ENCODE assay signal across 8 cellular contexts in genomic region chr12:48119834-48120195, GRCh38. TPM values are rescaled to one million over a fixed set of nuclear protein-coding genes. Genes with fewer than 3 reads are reported as not detected.
A peak's percentile ranks its signal among the peaks of the same experiment; 100 is the strongest.
DNase-seq lines count a peak whose midpoint lies in the region; ATAC-seq and TF ChIP-seq lines count a peak whose summit lies in the region.

No MANE protein-coding gene starts in this region.

- peaks cover 2 to 4% of the 10 kb centered on the region in 2 donors for H3K27me3 Mint-ChIP-seq in CD4-positive, alpha-beta memory T cell
- peaks cover 7% of the 10 kb centered on the region for H3K27me3 Mint-ChIP-seq in neural crest cell (ENCODE audit: low read depth)

- H3K36me3 Mint-ChIP-seq in CD4-positive, alpha-beta memory T cell = peaks cover 8 to 12% of the 10 kb centered on the region in 2 donors
- peaks cover 6% of the 10 kb centered on the region for H3K36me3 Mint-ChIP-seq in neural crest cell (ENCODE audit: low read depth)

- peak overlapping the region; percentile 91 to 100 (median 98) for H3K4me3 Mint-ChIP-seq in CD4-positive, alpha-beta memory T cell
- H3K4me3 Mint-ChIP-seq in neural crest cell = peak overlapping the region; percentile 99

- ATAC-seq in HG02884 (IDR thresholded peaks at IDR 0.05; ENCODE audit: unreplicated experiment) (no peak), GM21515 (IDR thresholded peaks at IDR 0.05; ENCODE audit: unreplicated experiment) (no peak)

- H3K4me3 ChIP-seq in CD4-positive, alpha-beta memory T cell (ENCODE audit: low read length in 2 of 2) = peak overlapping the region in 1 of 2 donors; percentile 56
- H3K4me3 ChIP-seq in Loucy (ENCODE audit: low read length, poor library complexity, severe bottlenecking) = peak overlapping the region; percentile 84
- H3K4me3 ChIP-seq in effector memory CD4-positive, alpha-beta T cell (ENCODE audit: insufficient read depth, low read depth, low read length, poor library complexity, severe bottlenecking) = peak overlapping the region; percentile 69

- H3K9ac ChIP-seq in Loucy (ENCODE audit: low read depth, low read length, poor library complexity, severe bottlenecking) = peak overlapping the region; percentile 39

- H3K4me2 ChIP-seq in Loucy (ENCODE audit: low read depth, low read length, poor library complexity, severe bottlenecking) = peak overlapping the region; percentile 71

- H3K9me3 ChIP-seq in CD4-positive, alpha-beta memory T cell (ENCODE audit: control insufficient read depth in 1 of 2, low read length in 2 of 2) = no peaks in the 10 kb centered on the region
- H3K9me3 ChIP-seq in Loucy (ENCODE audit: insufficient read depth, low read depth, low read length) = no peaks in the 10 kb centered on the region
- no peaks in the 10 kb centered on the region for H3K9me3 ChIP-seq in effector memory CD4-positive, alpha-beta T cell (ENCODE audit: control insufficient read depth, low read length)

- no peaks in the 10 kb centered on the region for H3K9me2 ChIP-seq in Loucy (replicated peaks; ENCODE audit: low read depth, low read length)

- H3K27me3 ChIP-seq in CD4-positive, alpha-beta memory T cell (ENCODE audit: insufficient read depth, low read length) = no peaks in the 10 kb centered on the region
- H3K27me3 ChIP-seq in Loucy (ENCODE audit: insufficient read depth, low read length, poor library complexity, severe bottlenecking) = peaks cover 6% of the 10 kb centered on the region
- no peaks in the 10 kb centered on the region for H3K27me3 ChIP-seq in effector memory CD4-positive, alpha-beta T cell (replicated peaks; ENCODE audit: control insufficient read depth, insufficient read depth, low read length, poor library complexity, severe bottlenecking)

- H3K9me3 Mint-ChIP-seq in CD4-positive, alpha-beta memory T cell = no peaks in the 10 kb centered on the region
- no peaks in the 10 kb centered on the region for H3K9me3 Mint-ChIP-seq in neural crest cell

- POLR2A ChIA-PET in CD4-positive, alpha-beta memory T cell (lab: Charles Lee; ENCODE audit: partially characterized antibody) = interaction anchor here (1.1 to 2.6 kb wide), 3 partner anchors 13 to 37 kb away, joined by 3 to 28 read pairs (median 14); partner anchors contain the start of genes ASB8 and SENP1

- H3F3A ChIP-seq in Loucy (ENCODE audit: low read depth) = no peaks in the 10 kb centered on the region

- intact Hi-C loops in CD4-positive, alpha-beta memory T cell (cut with micrococcal nuclease) = loop anchor here (1.0 kb wide), 1 partner anchor 14 kb away; the partner anchor contains the start of gene SENP1

- 0 out of 2 replicates have a peak overlapping the region, but pooled peaks have one; percentile 85 for H2AFZ ChIP-seq in Loucy (ENCODE audit: low read length)

- H3K27ac ChIP-seq in CD4-positive, alpha-beta memory T cell (ENCODE audit: low read depth, low read length) = no peak overlapping the region
- H3K27ac ChIP-seq in effector memory CD4-positive, alpha-beta T cell (ENCODE audit: insufficient read depth, low read length, poor library complexity, severe bottlenecking) = no peak overlapping the region

- H3K36me3 ChIP-seq in CD4-positive, alpha-beta memory T cell (ENCODE audit: insufficient read depth, low read length) = no peaks in the 10 kb centered on the region
- H3K36me3 ChIP-seq in Loucy (ENCODE audit: insufficient read depth, low read length) = no peaks in the 10 kb centered on the region
- no peaks in the 10 kb centered on the region for H3K36me3 ChIP-seq in effector memory CD4-positive, alpha-beta T cell (ENCODE audit: control insufficient read depth, insufficient read depth, low read length)

- CTCF ChIA-PET in CD4-positive, alpha-beta memory T cell (lab: Charles Lee; ENCODE audit: partially characterized antibody) = interaction anchor here (0.6 to 1.5 kb wide), 4 partner anchors 34 to 69 kb away, joined by 3 to 5 read pairs (median 4); partner anchors contain the start of genes ASB8 and CCDC184

- peak overlapping the region in 5 of 7 donors; percentile 56 to 98 (median 95) for H3K27ac Mint-ChIP-seq in CD4-positive, alpha-beta memory T cell
- no peak overlapping the region for H3K27ac Mint-ChIP-seq in neural crest cell (ENCODE audit: unreplicated experiment)

- no peak for DNase-seq in CD4-positive, alpha-beta memory T cell
- DNase-seq in effector memory CD4-positive, alpha-beta T cell = no peak
- DNase-seq in neural crest cell (ENCODE audit: low read depth, low spot score) (no peak), COLO668 (lab: John Stamatoyannopoulos, UW; ENCODE audit: unreplicated experiment) (no peak), epidermal melanocyte (ENCODE audit: insufficient read length, low spot score) (no peak)

- H4K20me1 ChIP-seq in Loucy (ENCODE audit: insufficient read depth, low read length, poor library complexity, severe bottlenecking) = no peaks in the 10 kb centered on the region

- peaks cover 18 to 28% (median 18%) of the 10 kb centered on the region in 4 donors for H3K4me1 Mint-ChIP-seq in CD4-positive, alpha-beta memory T cell
- peaks cover 53% of the 10 kb centered on the region for H3K4me1 Mint-ChIP-seq in neural crest cell

- TF ChIP-seq CTCF in Loucy (conservative IDR thresholded peaks at IDR 0.05; ENCODE audit: low read length) = no peak
- no peak for TF ChIP-seq CTCF in neural crest cell (conservative IDR thresholded peaks at IDR 0.05)

- H3K4me1 ChIP-seq in CD4-positive, alpha-beta memory T cell (ENCODE audit: insufficient read depth, low read length) = peaks cover 15% of the 10 kb centered on the region
- H3K4me1 ChIP-seq in Loucy (ENCODE audit: insufficient read depth, low read length, poor library complexity, severe bottlenecking) = no peaks in the 10 kb centered on the region
- H3K4me1 ChIP-seq in effector memory CD4-positive, alpha-beta T cell (ENCODE audit: control insufficient read depth, insufficient read depth, low read length, poor library complexity, severe bottlenecking) = peaks cover 5% of the 10 kb centered on the region

- H3K79me2 ChIP-seq in Loucy (ENCODE audit: insufficient read depth, low read length) = no peaks in the 10 kb centered on the region

RNA-seq across cellular contexts. Expression of gene PFKM, which starts 0.7 kb away (rescaled TPM):
- total RNA-seq in CD4-positive, alpha-beta memory T cell = 10 to 100 TPM; 13.6 to 14.6 TPM
- polyA plus RNA-seq in CD4-positive, alpha-beta memory T cell = 1 to 10 TPM; 7.8 to 8.3 TPM
- 129 and 132 TPM in 2 replicates for total RNA-seq in neural crest cell

RNA-seq across cellular contexts. Expression of gene SENP1, which starts 13.9 kb away (rescaled TPM):
- total RNA-seq in CD4-positive, alpha-beta memory T cell = 10 to 100 TPM; 28.7 to 35.1 TPM
- 1 to 10 TPM; 6.1 to 10.0 TPM for polyA plus RNA-seq in CD4-positive, alpha-beta memory T cell
- total RNA-seq in neural crest cell = 44.0 and 46.9 TPM in 2 replicates

RNA-seq across cellular contexts. Expression of gene ASB8, which starts 37.5 kb away (rescaled TPM):
- total RNA-seq in CD4-positive, alpha-beta memory T cell = 10 to 100 TPM; 61.0 to 64.6 TPM
- 10 to 100 TPM; 63.1 to 64.1 TPM for polyA plus RNA-seq in CD4-positive, alpha-beta memory T cell
- total RNA-seq in neural crest cell = 21.5 and 21.7 TPM in 2 replicates
